In genomic region chr11:73205666-73206343, GRCh38 we compare ENCODE assay signal across 18 cellular contexts. TPM values are rescaled to one million over a fixed set of nuclear protein-coding genes. Genes with fewer than 3 reads are reported as not detected.
DNase-seq lines count a peak whose midpoint lies in the region; ATAC-seq and FAIRE-seq lines count a peak whose summit lies in the region.
"Had no signal": no experiment of that assay in that cellular context is flagged by ENCODE, and none has a peak within 500 bp of the region (broad histone marks: within the 10 kb centered on the region; RNA-seq: fewer than 3 reads in every experiment).

No MANE protein-coding gene starts in this region.

- H3K27ac Mint-ChIP-seq in dendritic cell treated with granulocyte-macrophage colony-stimulating factor and Interleukin-4, amounts not matched to agents 40 ng/mL and 50 ng/mL, for 4 days = peak overlapping the region; percentile 35

- intact Hi-C loops in dendritic cell treated with granulocyte-macrophage colony-stimulating factor and Interleukin-4, amounts not matched to agents 40 ng/mL and 50 ng/mL, for 4 days (cut with micrococcal nuclease) = no loop called here
- intact Hi-C loops in sciatic nerve (cut with DNase I) = no loop called here

- no peak for ATAC-seq in sciatic nerve

- in situ Hi-C loops in KBM-7 (cut with MboI; ENCODE audit: low pct_unique_long_range_greater_than_20kb, low sequenced_read_pairs) = no loop called here

- FAIRE-seq in RCC 7860 (lab: Jason Lieb, UNC) = no peak

- H3K9me3 Mint-ChIP-seq in dendritic cell treated with granulocyte-macrophage colony-stimulating factor and Interleukin-4, amounts not matched to agents 40 ng/mL and 50 ng/mL, for 4 days = no peaks in the 10 kb centered on the region
- H3K9me3 Mint-ChIP-seq: neural crest cell had no signal

- no peaks in the 10 kb centered on the region for H3K36me3 Mint-ChIP-seq in dendritic cell treated with granulocyte-macrophage colony-stimulating factor and Interleukin-4, amounts not matched to agents 40 ng/mL and 50 ng/mL, for 4 days (ENCODE audit: low read depth)

- H3K27me3 Mint-ChIP-seq in dendritic cell treated with granulocyte-macrophage colony-stimulating factor and Interleukin-4, amounts not matched to agents 40 ng/mL and 50 ng/mL, for 4 days = peaks cover 4% of the 10 kb centered on the region

- DNase-seq in KBM-7 (peak; percentile 47), NOMO-1 treated with DMSO at 0.1 percent for 48 hours (lab: John Stamatoyannopoulos, UW; ENCODE audit: unreplicated experiment) (peak; percentile 92), sciatic nerve (ENCODE audit: low spot score) (peak; percentile 18), NCI-H187 treated with DMSO at 0.1 percent for 48 hours (lab: John Stamatoyannopoulos, UW) (no peak), NCI-H2081 treated with DMSO at 0.1 percent for 48 hours (lab: John Stamatoyannopoulos, UW) (no peak), ureter (ENCODE audit: low spot score) (no peak), RCC 7860 (ENCODE audit: low spot score) (no peak)
- DNase-seq: activated naive CD4-positive, alpha-beta T cell; DMS153; H9; NCI-H1694 treated with DMSO at 0.1 percent for 48 hours; NCI-H774; right cardiac atrium; SHP77; stimulated activated CD4-positive, alpha-beta T cell treated with anti-CD3 and anti-CD28 coated beads, Interleukin-1b, Interleukin-23, amount 100 ng/mL, for 48 hours; T-helper 9 cell had no signal

- H3K4me1 Mint-ChIP-seq in dendritic cell treated with granulocyte-macrophage colony-stimulating factor and Interleukin-4, amounts not matched to agents 40 ng/mL and 50 ng/mL, for 4 days (ENCODE audit: low read depth) = peaks cover 55% of the 10 kb centered on the region

- H3K4me3 Mint-ChIP-seq in dendritic cell treated with granulocyte-macrophage colony-stimulating factor and Interleukin-4, amounts not matched to agents 40 ng/mL and 50 ng/mL, for 4 days = no peak overlapping the region
- H3K4me3 Mint-ChIP-seq: H9, neural crest cell had no signal

RNA-seq across cellular contexts. Expression of gene P2RY2, which starts 12.3 kb away (rescaled TPM):
- total RNA-seq in sciatic nerve (12.3 TPM), ureter (20.2 TPM)

Comparison
In these comparisons a context has a peak if more than half of its experiments do, and no peak if none do; other contexts are left out.
1. DNase-seq: peak in KBM-7 (single experiment), NOMO-1 treated with DMSO at 0.1 percent for 48 hours (single experiment) and sciatic nerve (single experiment); none in NCI-H187 treated with DMSO at 0.1 percent for 48 hours (single experiment), NCI-H2081 treated with DMSO at 0.1 percent for 48 hours (single experiment), ureter (single experiment) and RCC 7860 (single experiment).